13 cellular contexts compared by ENCODE assay signal in genomic region chr15:89034305-89034704, GRCh38. TPM values are rescaled to one million over a fixed set of nuclear protein-coding genes. Genes with fewer than 3 reads are reported as not detected.
DNase-seq lines count a peak whose midpoint lies in the region; ATAC-seq and TF ChIP-seq lines count a peak whose summit lies in the region.
"Had no signal": no experiment of that assay in that cellular context is flagged by ENCODE, and none has a peak within 500 bp of the region (broad histone marks: within the 10 kb centered on the region; RNA-seq: fewer than 3 reads in every experiment).

No MANE protein-coding gene starts in this region.

- H3K9me3 Mint-ChIP-seq in neural crest cell, result peaks cover 2% of the 10 kb centered on the region

- H3K36me3 Mint-ChIP-seq in neural crest cell (ENCODE audit: low read depth), result no peaks in the 10 kb centered on the region
- H3K36me3 Mint-ChIP-seq: stimulated activated naive B cell treated with anti-CD40 and anti-IgM and Interleukin-4, amounts not matched to agents 10 μg/mL and 1 μg/mL and 100 μg/mL, for 72 hours had no signal

- no peak overlapping the region for H3K4me3 ChIP-seq in Jurkat, Clone E6-1 (ENCODE audit: low read length)
- H3K4me3 ChIP-seq in astrocyte of the cerebellum (ENCODE audit: low read depth, low read length), result no peak overlapping the region
- H3K4me3 ChIP-seq: ascending aorta had no signal

- TF ChIP-seq CTCF in astrocyte of the cerebellum (IDR thresholded peaks at IDR 0.05; ENCODE audit: low read depth, low read length, missing control alignments) (peak; percentile 52), neural crest cell (conservative IDR thresholded peaks at IDR 0.05) (peak; percentile 43), GM20000 (IDR thresholded peaks at IDR 0.05; ENCODE audit: extremely low read depth, missing control alignments) (no peak)

- in situ Hi-C loops in astrocyte of the cerebellum (cut with HindIII; ENCODE audit: low sequenced_read_pairs), result no loop called here

- no peak overlapping the region for H3K27ac Mint-ChIP-seq in neural crest cell (ENCODE audit: unreplicated experiment)
- H3K27ac Mint-ChIP-seq: stimulated activated naive B cell treated with anti-CD40 and anti-IgM and Interleukin-4, amounts not matched to agents 10 μg/mL and 1 μg/mL and 100 μg/mL, for 72 hours had no signal

- ATAC-seq in GM18861 (IDR thresholded peaks at IDR 0.05; ENCODE audit: unreplicated experiment), result no peak
- ATAC-seq: right cardiac atrium; stimulated activated naive B cell treated with anti-CD40 and anti-IgM and Interleukin-4, amounts not matched to agents 10 μg/mL and 1 μg/mL and 100 μg/mL, for 72 hours had no signal

- H3K27me3 Mint-ChIP-seq in neural crest cell (ENCODE audit: low read depth), result peaks cover 21% of the 10 kb centered on the region

- no peak overlapping the region for H3K4me3 Mint-ChIP-seq in neural crest cell
- H3K4me3 Mint-ChIP-seq: stimulated activated naive B cell treated with anti-CD40 and anti-IgM and Interleukin-4, amounts not matched to agents 10 μg/mL and 1 μg/mL and 100 μg/mL, for 72 hours had no signal

- no peaks in the 10 kb centered on the region for H3K4me1 Mint-ChIP-seq in neural crest cell
- H3K4me1 Mint-ChIP-seq: stimulated activated naive B cell treated with anti-CD40 and anti-IgM and Interleukin-4, amounts not matched to agents 10 μg/mL and 1 μg/mL and 100 μg/mL, for 72 hours had no signal

- DNase-seq in NCI-H1105 treated with DMSO at 0.1 percent for 48 hours (lab: John Stamatoyannopoulos, UW) (peak; percentile 18), NCI-H1105 (lab: John Stamatoyannopoulos, UW) (no peak), astrocyte of the cerebellum (ENCODE audit: low read depth) (no peak), neural crest cell (ENCODE audit: low read depth, low spot score) (no peak), activated gamma-delta T cell (lab: John Stamatoyannopoulos, UW) (no peak), GM20000 (ENCODE audit: low spot score) (no peak)
- DNase-seq in Jurkat, Clone E6-1 (ENCODE audit: low read depth, low spot score), result peak; percentile 32
- DNase-seq: activated CD4-positive, alpha-beta T cell treated with anti-CD3 and anti-CD28 coated beads for 4 hours; NCI-H446 treated with DMSO at 0.1 percent for 48 hours; stimulated activated naive B cell treated with anti-CD40 and anti-IgM and Interleukin-4, amounts not matched to agents 10 μg/mL and 1 μg/mL and 100 μg/mL, for 72 hours had no signal

RNA-seq across cellular contexts. Expression of gene ABHD2, which starts 54.0 kb away (rescaled TPM):
- polyA plus RNA-seq in Jurkat, Clone E6-1 (2012; ENCODE audit: insufficient read depth, insufficient read length), result 24.4 TPM
- 31.0 and 33.3 TPM in 2 replicates for total RNA-seq in neural crest cell

Comparison
In these comparisons a context has a peak if more than half of its experiments do, and no peak if none do; other contexts are left out.
1. DNase-seq: peak in NCI-H1105 treated with DMSO at 0.1 percent for 48 hours (single experiment) and Jurkat, Clone E6-1 (single experiment); none in NCI-H1105 (single experiment), astrocyte of the cerebellum (single experiment), neural crest cell (single experiment), activated gamma-delta T cell (single experiment) and GM20000 (single experiment).